10 cellular contexts compared by ENCODE assay signal in genomic region chr1:161196521-161197451, GRCh38. TPM values are rescaled to one million over a fixed set of nuclear protein-coding genes. Genes with fewer than 3 reads are reported as not detected.
A peak's percentile ranks its signal among the peaks of the same experiment; 100 is the strongest.
DNase-seq lines count a peak whose midpoint lies in the region; ATAC-seq, FAIRE-seq and TF ChIP-seq lines count a peak whose summit lies in the region.
"Had no signal": no experiment of that assay in that cellular context is flagged by ENCODE, and none has a peak within 500 bp of the region (broad histone marks: within the 10 kb centered on the region; RNA-seq: fewer than 3 reads in every experiment).

No MANE protein-coding gene starts in this region.

- no peak for TF ChIP-seq CTCF in gastrocnemius medialis (IDR thresholded peaks at IDR 0.05 in 4 of 5, conservative IDR thresholded peaks at IDR 0.05 in 1 of 5)

- FAIRE-seq in HTR-8/SVneo (lab: Jason Lieb, UNC): no peak

- in situ Hi-C loops in gastrocnemius medialis (cut with MboI; ENCODE audit: low sequenced_read_pairs in 4 of 4): loop anchor here in 2 of 4 donors (10.0 to 25.0 kb wide), 2 partner anchors 188 to 566 kb away; partner anchors contain the start of gene ATF6 (in 1 of the 2)

- DNase-seq in EL: peak; percentile 80
- peak; percentile 76 for DNase-seq in hepatic stellate cell (ENCODE audit: low spot score)
- no peak for DNase-seq in gastrocnemius medialis
- DNase-seq in HTR-8/SVneo (ENCODE audit: insufficient read length, low spot score): no peak
- no peak for DNase-seq in NCI-H748 treated with DMSO at 0.1 percent for 48 hours (lab: John Stamatoyannopoulos, UW)
- DNase-seq in NCI-H1694 (lab: John Stamatoyannopoulos, UW): no peak
- DNase-seq: NCI-H774; stimulated activated naive CD8-positive, alpha-beta T cell treated with anti-CD3 and anti-CD28 coated beads, Interleukin-15, amount 100 ng/mL, for 72 hours had no signal

- intact Hi-C loops in gastrocnemius medialis (cut with DNase I; ENCODE audit: low total_unique reads): no loop called here

- H3K4me1 ChIP-seq in gastrocnemius medialis: peaks cover 41 to 42% of the 10 kb centered on the region in 2 donors

- H3K36me3 ChIP-seq in gastrocnemius medialis: no peaks in the 10 kb centered on the region

- H3K4me3 ChIP-seq in gastrocnemius medialis: peak overlapping the region in 3 of 4 donors; percentile 35 to 55 (median 43)

- no peak for ATAC-seq in gastrocnemius medialis
- ATAC-seq in GM21723 (IDR thresholded peaks at IDR 0.05; ENCODE audit: unreplicated experiment): no peak
- ATAC-seq: stimulated activated naive CD8-positive, alpha-beta T cell treated with anti-CD3 and anti-CD28 coated beads, Interleukin-15, amount 100 ng/mL, for 72 hours had no signal

- no peaks in the 10 kb centered on the region for H3K9me3 ChIP-seq in gastrocnemius medialis

- H3K27ac ChIP-seq in angular gyrus (ENCODE audit: low read depth, low read length) (peak overlapping the region; percentile 100), gastrocnemius medialis (peak overlapping the region; percentile 94 to 99 (median 98))

- no peak for TF ChIP-seq POLR2A in gastrocnemius medialis (IDR thresholded peaks at IDR 0.05)

- no peaks in the 10 kb centered on the region for H3K27me3 ChIP-seq in gastrocnemius medialis

RNA-seq across cellular contexts. Expression of gene ADAMTS4, which starts 2.1 kb away (rescaled TPM):
- total RNA-seq in gastrocnemius medialis: 10 to 100 TPM in 1 of 4 donors, 1 to 10 TPM in 3; 1.2 to 12.4 (median 5.2) TPM

RNA-seq across cellular contexts. Expression of gene NDUFS2, which starts 5.4 kb away (rescaled TPM):
- total RNA-seq in gastrocnemius medialis: 100 to 1,000 TPM; 206 to 260 (median 226) TPM

RNA-seq across cellular contexts. Expression of gene FCER1G, which starts 18.3 kb away (rescaled TPM):
- 10 to 100 TPM in 3 of 4 donors, 1 to 10 TPM in 1; 4.2 to 20.4 (median 18.5) TPM for total RNA-seq in gastrocnemius medialis

RNA-seq across cellular contexts. Expression of gene B4GALT3, which starts 19.5 kb away (rescaled TPM):
- 10 to 100 TPM; 35.5 to 47.7 (median 43.7) TPM for total RNA-seq in gastrocnemius medialis

RNA-seq across cellular contexts. Expression of gene APOA2, which starts 26.6 kb away (rescaled TPM):
- total RNA-seq in gastrocnemius medialis: 10 to 100 TPM in 2 of 4 donors, not detected in 2; 22.2 to 57.8 TPM

Comparison
In these comparisons a context has a peak if more than half of its experiments do, and no peak if none do; other contexts are left out.
1. DNase-seq: peak in EL (single experiment) and hepatic stellate cell (single experiment); none in gastrocnemius medialis (0 of 2), HTR-8/SVneo (single experiment), NCI-H748 treated with DMSO at 0.1 percent for 48 hours (single experiment) and NCI-H1694 (single experiment).